In the genomic region with DNA sequence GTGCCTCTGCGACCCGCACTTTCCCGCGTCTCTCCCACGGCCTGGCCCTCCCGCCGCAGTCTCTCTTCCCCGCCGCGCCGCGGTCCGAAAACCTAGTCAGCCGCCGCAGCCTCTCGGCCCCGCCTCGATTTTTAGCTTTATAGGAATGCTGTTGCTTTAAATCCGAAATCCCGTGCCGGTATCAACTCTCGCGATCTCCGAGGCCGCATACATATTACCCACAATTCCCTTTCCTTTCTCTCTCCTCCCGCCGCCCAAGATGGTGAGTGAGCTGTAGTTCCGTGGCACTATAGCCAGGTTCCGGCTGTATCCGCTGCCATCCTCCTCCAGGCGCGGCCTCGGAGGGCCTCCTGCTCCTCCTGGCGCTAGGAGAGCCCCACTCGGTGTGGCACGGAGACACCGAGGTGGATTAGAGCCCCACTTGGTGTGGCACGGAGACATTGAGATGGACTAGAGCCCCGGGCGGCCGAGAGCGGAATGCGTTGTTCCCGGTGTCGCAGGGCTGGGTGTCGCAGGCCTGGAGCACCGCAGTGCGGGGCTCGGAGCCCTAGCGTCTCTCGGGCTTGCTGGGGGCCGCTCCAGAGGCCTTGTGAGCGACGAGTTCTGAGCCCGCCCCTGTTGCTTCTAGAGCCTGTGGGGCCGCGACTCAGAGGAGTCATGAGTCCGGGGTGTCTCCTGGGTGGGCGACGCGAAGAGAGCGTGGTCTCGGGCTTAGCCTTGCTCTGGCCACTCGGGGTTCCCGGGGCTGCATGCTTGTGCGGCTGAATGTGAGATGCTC, we compare ENCODE assay signal across 8 cellular contexts.
DNase-seq lines count a peak whose midpoint lies in the region; ATAC-seq and TF ChIP-seq lines count a peak whose summit lies in the region.

A gene (minus strand): TSS at position 147 of the 778 bp plus-strand sequence. CDS start 1,469 bp downstream, outside the sequence.
A gene (plus strand): TSS at position 234 of the 778 bp plus-strand sequence. CDS start 26 bp downstream, at position 260.

- peak; percentile 85 for DNase-seq in NCI-H2081 treated with DMSO at 0.1 percent for 48 hours (lab: John Stamatoyannopoulos, UW)
- peak; percentile 84 for DNase-seq in T1000 (lab: John Stamatoyannopoulos, UW)
- DNase-seq in astrocyte of the hippocampus (ENCODE audit: low read depth, low spot score) = peak; percentile 97
- DNase-seq in hippocampal formation (lab: John Stamatoyannopoulos, UW) = peak; percentile 82 to 96
- peak; percentile 88 for DNase-seq in retinal pigment epithelial cell (ENCODE audit: low read depth)

- peak within 1 kb of the TSS; percentile 100 for H3K4me3 ChIP-seq in retinal pigment epithelial cell (ENCODE audit: low read length)

- peak; percentile 70 for ATAC-seq in GM18498 (IDR thresholded peaks at IDR 0.05; ENCODE audit: unreplicated experiment)
- peak; percentile 64 for ATAC-seq in HG02973 (IDR thresholded peaks at IDR 0.05; ENCODE audit: unreplicated experiment)
- ATAC-seq in HG02884 (IDR thresholded peaks at IDR 0.05; ENCODE audit: unreplicated experiment) = no peak

- TF ChIP-seq CTCF in retinal pigment epithelial cell (conservative IDR thresholded peaks at IDR 0.05; ENCODE audit: low read depth, low read length) = no peak
